ENCODE assay signal across 14 cellular contexts in genomic region chr3:149639093-149639486, GRCh38. TPM values are rescaled to one million over a fixed set of nuclear protein-coding genes. Genes with fewer than 3 reads are reported as not detected.
A peak's percentile ranks its signal among the peaks of the same experiment; 100 is the strongest.
DNase-seq lines count a peak whose midpoint lies in the region; ATAC-seq, FAIRE-seq and TF ChIP-seq lines count a peak whose summit lies in the region.
"Had no signal": no experiment of that assay in that cellular context is flagged by ENCODE, and none has a peak within 500 bp of the region (broad histone marks: within the 10 kb centered on the region; RNA-seq: fewer than 3 reads in every experiment).

No MANE protein-coding gene starts in this region.

- CTCF ChIA-PET in AG04449 (lab: Yijun Ruan, JAX), result interaction anchor here (0.7 to 1.3 kb wide), 4 partner anchors 14 to 132 kb away, joined by 3 to 5 read pairs (median 4); no protein-coding TSS in a partner anchor

- H3K4me1 ChIP-seq in astrocyte (ENCODE audit: insufficient read depth, low read length) (peaks cover 16% of the 10 kb centered on the region), gastroesophageal sphincter (peaks cover 32 to 99% (median 44%) of the 10 kb centered on the region in 3 donors), psoas muscle (peaks cover 39% of the 10 kb centered on the region)
- H3K4me1 ChIP-seq: colonic mucosa had no signal

- peak overlapping the region; percentile 54 for H3K9ac ChIP-seq in astrocyte (ENCODE audit: low read length)

- TF ChIP-seq CTCF in AG04449 (IDR thresholded peaks at IDR 0.05; ENCODE audit: insufficient read depth, low read length, missing control alignments), result no peak
- TF ChIP-seq CTCF in astrocyte (IDR thresholded peaks at IDR 0.05; ENCODE audit: insufficient read depth, low read depth, low read length), result no peak
- TF ChIP-seq CTCF in gastroesophageal sphincter (IDR thresholded peaks at IDR 0.05), result no peak
- TF ChIP-seq CTCF in psoas muscle (IDR thresholded peaks at IDR 0.05), result no peak

- H3K27me3 Mint-ChIP-seq in astrocyte (ENCODE audit: low read depth, unreplicated experiment), result no peaks in the 10 kb centered on the region
- H3K27me3 Mint-ChIP-seq in stimulated activated naive CD8-positive, alpha-beta T cell treated with anti-CD3 and anti-CD28 coated beads, Interleukin-15, amount 100 ng/mL, for 72 hours, result peaks cover 13% of the 10 kb centered on the region

- intact Hi-C loops in psoas muscle (cut with DNase I), result no loop called here

- peak overlapping the region; percentile 50 for H3K27ac ChIP-seq in astrocyte (ENCODE audit: low read depth, low read length)
- peak overlapping the region; percentile 65 to 74 (median 71) for H3K27ac ChIP-seq in gastroesophageal sphincter
- H3K27ac ChIP-seq in psoas muscle, result peak overlapping the region; percentile 38
- H3K27ac ChIP-seq: colonic mucosa had no signal

- no peak for TF ChIP-seq POLR2A in gastroesophageal sphincter (IDR thresholded peaks at IDR 0.05)

- H3K9me3 ChIP-seq in astrocyte (ENCODE audit: insufficient read depth, low read depth, low read length) (no peaks in the 10 kb centered on the region), gastroesophageal sphincter (no peaks in the 10 kb centered on the region), psoas muscle (no peaks in the 10 kb centered on the region)
- H3K9me3 ChIP-seq: colonic mucosa, mucosa of descending colon had no signal

- peak overlapping the region; percentile 78 for H3K4me2 ChIP-seq in astrocyte (ENCODE audit: low read length)

- H3K36me3 Mint-ChIP-seq in astrocyte (ENCODE audit: low read depth, unreplicated experiment), result peaks cover 4% of the 10 kb centered on the region

- WGBS in gastroesophageal sphincter (ENCODE audit: low coverage in 1 of 2), 2 donors, result 41 to 53% methylated on average over 2 of the region's 2 CpGs
- WGBS in psoas muscle, 3 donors, result 74 to 78% (median 78%) methylated on average over 2 of the region's 2 CpGs

- no peak overlapping the region for H2AFZ ChIP-seq in astrocyte (ENCODE audit: low read depth, low read length)

- peaks cover 100% of the 10 kb centered on the region for H3K79me2 ChIP-seq in astrocyte (ENCODE audit: insufficient read depth, low read length)

- POLR2A ChIA-PET in AG04449 (lab: Yijun Ruan, JAX), result interaction anchor here (0.7 to 2.4 kb wide), 7 partner anchors 11 to 66 kb away, joined by 3 to 8 read pairs (median 3); partner anchors contain the start of gene WWTR1

- ATAC-seq in gastroesophageal sphincter, result peak; percentile 13
- peak in 2 of 4 donors; percentile 29 to 30 for ATAC-seq in psoas muscle
- ATAC-seq in GM19035 (IDR thresholded peaks at IDR 0.05; ENCODE audit: unreplicated experiment), result no peak
- no peak for ATAC-seq in stimulated activated naive CD8-positive, alpha-beta T cell treated with anti-CD3 and anti-CD28 coated beads, Interleukin-15, amount 100 ng/mL, for 72 hours
- ATAC-seq: mucosa of descending colon had no signal

- H3K4me3 Mint-ChIP-seq in astrocyte (ENCODE audit: unreplicated experiment), result no peak overlapping the region
- no peak overlapping the region for H3K4me3 Mint-ChIP-seq in stimulated activated naive CD8-positive, alpha-beta T cell treated with anti-CD3 and anti-CD28 coated beads, Interleukin-15, amount 100 ng/mL, for 72 hours
- H3K4me3 Mint-ChIP-seq: activated CD4-positive, alpha-beta T cell treated with anti-CD3 and anti-CD28 coated beads, Interleukin-2, amount 10 ng/mL, durations not matched to agents 7 days and 5 days had no signal

- H3K27ac Mint-ChIP-seq in astrocyte (ENCODE audit: unreplicated experiment), result no peak overlapping the region
- H3K27ac Mint-ChIP-seq in stimulated activated naive CD8-positive, alpha-beta T cell treated with anti-CD3 and anti-CD28 coated beads, Interleukin-15, amount 100 ng/mL, for 72 hours, result no peak overlapping the region
- H3K27ac Mint-ChIP-seq: activated CD4-positive, alpha-beta T cell treated with anti-CD3 and anti-CD28 coated beads, Interleukin-2, amount 10 ng/mL, durations not matched to agents 7 days and 5 days; activated T-helper 2 cell treated with anti-CD3 and anti-CD28 coated beads, Interferon-gamma antibody, Interleukin-2, Interleukin-4, amounts not matched to agents 10 μg/mL and 5 μg/mL and 100 μg/mL, durations not matched to agents 14 hours and 24 hours and 36 hours had no signal

- no peak for FAIRE-seq in astrocyte (lab: Jason Lieb, UNC)
- FAIRE-seq: GM18507 had no signal

- H3K9me3 Mint-ChIP-seq in astrocyte (ENCODE audit: unreplicated experiment), result no peaks in the 10 kb centered on the region
- no peaks in the 10 kb centered on the region for H3K9me3 Mint-ChIP-seq in stimulated activated naive CD8-positive, alpha-beta T cell treated with anti-CD3 and anti-CD28 coated beads, Interleukin-15, amount 100 ng/mL, for 72 hours
- H3K9me3 Mint-ChIP-seq: activated CD4-positive, alpha-beta T cell treated with anti-CD3 and anti-CD28 coated beads, Interleukin-2, amount 10 ng/mL, durations not matched to agents 7 days and 5 days; activated T-helper 2 cell treated with anti-CD3 and anti-CD28 coated beads, Interferon-gamma antibody, Interleukin-2, Interleukin-4, amounts not matched to agents 10 μg/mL and 5 μg/mL and 100 μg/mL, durations not matched to agents 14 hours and 24 hours and 36 hours had no signal

- H3K4me3 ChIP-seq in AG04449 (ENCODE audit: low read depth, low read length) (peak overlapping the region; percentile 53), astrocyte (ENCODE audit: insufficient read depth, low read depth, low read length) (peak overlapping the region; percentile 31), gastroesophageal sphincter (peak overlapping the region; percentile 22 to 36), psoas muscle (peak overlapping the region; percentile 51)
- H3K4me3 ChIP-seq: colonic mucosa, mucosa of descending colon had no signal

- H3K36me3 ChIP-seq in astrocyte (ENCODE audit: insufficient read depth, low read length) (peaks cover 9% of the 10 kb centered on the region), gastroesophageal sphincter (no peaks in the 10 kb centered on the region), psoas muscle (ENCODE audit: insufficient read depth in 1 of 2, low read depth in 1 of 2) (no peaks in the 10 kb centered on the region)
- H3K36me3 ChIP-seq: colonic mucosa had no signal

- H3K4me1 Mint-ChIP-seq in astrocyte (ENCODE audit: low read depth, unreplicated experiment), result peaks cover 29% of the 10 kb centered on the region
- no peaks in the 10 kb centered on the region for H3K4me1 Mint-ChIP-seq in stimulated activated naive CD8-positive, alpha-beta T cell treated with anti-CD3 and anti-CD28 coated beads, Interleukin-15, amount 100 ng/mL, for 72 hours
- H3K4me1 Mint-ChIP-seq: activated CD4-positive, alpha-beta T cell treated with anti-CD3 and anti-CD28 coated beads, Interleukin-2, amount 10 ng/mL, durations not matched to agents 7 days and 5 days had no signal

- H3K27me3 ChIP-seq in astrocyte (ENCODE audit: insufficient read depth, low read length) (no peaks in the 10 kb centered on the region), gastroesophageal sphincter (no peaks in the 10 kb centered on the region), psoas muscle (ENCODE audit: insufficient read depth in 3 of 3, low read length in 2 of 3) (no peaks in the 10 kb centered on the region)

- H4K20me1 ChIP-seq in astrocyte (ENCODE audit: insufficient read depth, low read length), result peaks cover 93% of the 10 kb centered on the region

- DNase-seq in AG04449 (ENCODE audit: low read depth, low spot score) (no peak), astrocyte (ENCODE audit: low read depth) (no peak), psoas muscle (no peak), DMS53 (lab: John Stamatoyannopoulos, UW) (no peak)
- no peak for DNase-seq in stimulated activated naive CD8-positive, alpha-beta T cell treated with anti-CD3 and anti-CD28 coated beads, Interleukin-15, amount 100 ng/mL, for 72 hours
- DNase-seq in stimulated activated naive CD4-positive, alpha-beta T cell (lab: John Stamatoyannopoulos, UW), result no peak
- DNase-seq: activated CD4-positive, alpha-beta T cell treated with anti-CD3 and anti-CD28 coated beads, Interleukin-2, amount 10 ng/mL, durations not matched to agents 7 days and 5 days; colonic mucosa; mucosa of descending colon; NCI-H69 had no signal

- TF ChIP-seq EP300 in gastroesophageal sphincter (IDR thresholded peaks at IDR 0.05), result no peak

RNA-seq across cellular contexts. Expression of gene WWTR1, which starts 18.7 kb away (rescaled TPM):
- total RNA-seq in astrocyte, result 94.3 and 105 TPM in 2 replicates
- 100 to 1,000 TPM; 239 to 482 (median 321) TPM for total RNA-seq in gastroesophageal sphincter
- total RNA-seq in psoas muscle, result 10 to 100 TPM; 13.3 to 52.9 (median 30.1) TPM
- 10 to 100 TPM in 1 of 3 donors, 1 to 10 TPM in 2; 6.7 to 53.5 (median 6.7) TPM for polyA plus RNA-seq in psoas muscle
